ENCODE assay signal across 9 cellular contexts in the genomic region with DNA sequence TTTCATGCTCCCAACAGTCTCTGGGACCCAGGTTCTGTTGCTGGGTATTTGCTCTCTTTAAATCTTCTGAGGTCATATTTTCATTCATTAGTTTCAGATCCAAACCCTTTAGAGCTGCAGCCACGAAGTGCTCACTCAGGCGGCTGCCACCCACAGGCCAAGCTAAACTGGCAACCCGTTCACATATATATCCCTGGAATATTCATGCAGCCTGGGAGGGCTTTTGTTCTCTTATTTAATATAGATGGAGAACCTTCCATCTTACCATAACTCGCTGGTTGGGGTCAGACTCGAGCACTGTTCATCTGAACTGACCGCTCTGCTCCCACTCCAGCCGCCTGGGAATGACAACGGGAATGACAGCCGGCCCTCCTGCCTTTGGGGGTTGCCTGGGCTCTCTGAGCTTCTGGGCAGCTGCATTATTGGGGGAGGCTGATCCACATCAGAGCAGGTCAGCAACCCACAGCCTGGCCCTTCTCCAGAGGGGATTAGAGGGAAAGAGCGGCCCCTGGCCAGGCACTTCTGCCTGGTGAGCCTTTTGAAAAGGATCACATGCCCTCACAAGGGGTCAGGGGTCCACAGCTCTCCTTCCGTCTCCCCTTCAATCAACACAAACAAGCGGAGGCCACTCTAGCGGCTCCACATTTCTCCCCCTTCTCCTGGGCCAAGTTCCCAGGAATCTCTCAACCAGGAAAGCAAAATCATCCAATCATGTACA. TPM values are rescaled to one million over a fixed set of nuclear protein-coding genes. Genes with fewer than 3 reads are reported as not detected.
DNase-seq lines count a peak whose midpoint lies in the region; ATAC-seq and TF ChIP-seq lines count a peak whose summit lies in the region.
"Had no signal": no experiment of that assay in that cellular context is flagged by ENCODE, and none has a peak within 500 bp of the region (broad histone marks: within the 10 kb centered on the region; RNA-seq: fewer than 3 reads in every experiment).

No MANE protein-coding gene starts in this region.

- TF ChIP-seq CTCF in HFFc6 (IDR thresholded peaks at IDR 0.05) (0 out of 2 replicates have a peak, but pooled peaks have one; percentile 17), coronary artery (IDR thresholded peaks at IDR 0.05) (no peak), nephron progenitor cell (IDR thresholded peaks at IDR 0.05) (no peak)

- ATAC-seq in GM18858 (IDR thresholded peaks at IDR 0.05; ENCODE audit: unreplicated experiment) = no peak

- no peaks in the 10 kb centered on the region for H3K9me3 Mint-ChIP-seq in HFFc6
- no peaks in the 10 kb centered on the region for H3K9me3 Mint-ChIP-seq in nephron progenitor cell

- H3K27ac ChIP-seq in coronary artery = peak overlapping the region; percentile 79 to 91

- peak; percentile 43 for DNase-seq in AG20443 (ENCODE audit: low spot score)
- DNase-seq in HFFc6 = no peak
- DNase-seq in coronary artery (ENCODE audit: low spot score) = no peak
- DNase-seq in nephron progenitor cell = no peak
- no peak for DNase-seq in NCI-H2029 (lab: John Stamatoyannopoulos, UW)
- no peak for DNase-seq in DMS79 treated with DMSO at 0.1 percent for 48 hours (lab: John Stamatoyannopoulos, UW)
- no peak for DNase-seq in stimulated activated CD4-positive, alpha-beta T cell treated with anti-CD3 and anti-CD28 coated beads, Interleukin-2, amount 100 ng/mL, for 24 hours
- DNase-seq: mesendoderm had no signal

- H3K4me3 Mint-ChIP-seq in HFFc6 = no peak overlapping the region
- H3K4me3 Mint-ChIP-seq in nephron progenitor cell = peak overlapping the region; percentile 33

- H3K27ac Mint-ChIP-seq in HFFc6 = peak overlapping the region; percentile 50
- H3K27ac Mint-ChIP-seq in nephron progenitor cell = peak overlapping the region; percentile 91

- H3K36me3 Mint-ChIP-seq in HFFc6 (ENCODE audit: low read depth) = peaks cover 17% of the 10 kb centered on the region
- peaks cover 39% of the 10 kb centered on the region for H3K36me3 Mint-ChIP-seq in nephron progenitor cell (ENCODE audit: low read depth)

- peaks cover 54% of the 10 kb centered on the region for H3K4me1 Mint-ChIP-seq in HFFc6 (ENCODE audit: low read depth)
- peaks cover 60% of the 10 kb centered on the region for H3K4me1 Mint-ChIP-seq in nephron progenitor cell

- H3K4me3 ChIP-seq in coronary artery = peak overlapping the region; percentile 42

- peaks cover 2% of the 10 kb centered on the region for H3K27me3 Mint-ChIP-seq in HFFc6 (ENCODE audit: insufficient read depth)
- H3K27me3 Mint-ChIP-seq in nephron progenitor cell (ENCODE audit: low read depth, poor library complexity) = peaks cover 9% of the 10 kb centered on the region

RNA-seq across cellular contexts. Expression of a gene that starts 11.9 kb away (rescaled TPM):
- 100 to 1,000 TPM; 104 to 125 (median 111) TPM for total RNA-seq in HFFc6 (2021; fragmentation: NEBNext Ultra II Directional; extraction: Animal tissue kit (Norgen Biotek cat#: 25700))

RNA-seq across cellular contexts. Expression of a gene that starts 56.3 kb away (rescaled TPM):
- total RNA-seq in HFFc6 (2021; fragmentation: NEBNext Ultra II Directional; extraction: Animal tissue kit (Norgen Biotek cat#: 25700)) = 100 to 1,000 TPM; 166 to 184 (median 172) TPM

RNA-seq across cellular contexts. Expression of a gene that starts 59.1 kb away (rescaled TPM):
- total RNA-seq in HFFc6 (2021; fragmentation: NEBNext Ultra II Directional; extraction: Animal tissue kit (Norgen Biotek cat#: 25700)) = 10 to 100 TPM; 17.2 to 24.1 (median 22.8) TPM
